Comparison of ENCODE assay signal across 11 cellular contexts in genomic region chr2:1675633-1676032, GRCh38.
DNase-seq lines count a peak whose midpoint lies in the region; ATAC-seq and TF ChIP-seq lines count a peak whose summit lies in the region.
"Had no signal": no experiment of that assay in that cellular context is flagged by ENCODE, and none has a peak within 500 bp of the region (broad histone marks: within the 10 kb centered on the region; RNA-seq: fewer than 3 reads in every experiment).

No MANE protein-coding gene starts in this region.

- no peak overlapping the region for H3K4me3 ChIP-seq in coronary artery

- intact Hi-C loops in cardiac septum (cut with DNase I) = no loop called here
- intact Hi-C loops in Right ventricle myocardium superior (cut with DNase I) = loop anchor here (10.0 kb wide), 1 partner anchor 69 kb away; the partner anchor contains the start of gene PXDN

- TF ChIP-seq CTCF in coronary artery (IDR thresholded peaks at IDR 0.05) = no peak
- TF ChIP-seq CTCF in GM13976 (IDR thresholded peaks at IDR 0.05; ENCODE audit: borderline replicate concordance, control extremely low read depth, extremely low read depth, insufficient read depth, missing control alignments) = no peak

- POLR2A ChIA-PET in HEK293T (lab: Yijun Ruan, JAX) = no interaction called here

- CTCF ChIA-PET in HEK293T (lab: Yijun Ruan, JAX) = no interaction called here

- ATAC-seq in Right ventricle myocardium superior (ENCODE audit: poor library complexity) (no peak), HG03354 (IDR thresholded peaks at IDR 0.05; ENCODE audit: poor library complexity, severe bottlenecking, unreplicated experiment) (no peak), HG03565 (IDR thresholded peaks at IDR 0.05; ENCODE audit: unreplicated experiment) (no peak)

- DNase-seq in cardiac septum (ENCODE audit: low spot score) (peak; percentile 76), Right ventricle myocardium superior (no peak), coronary artery (ENCODE audit: low spot score) (peak; percentile 79), medulla oblongata (ENCODE audit: extremely low spot score) (peak; percentile 66), HEK293T (ENCODE audit: extremely low spot score) (no peak), GM13976 (ENCODE audit: low spot score) (no peak)
- DNase-seq: activated CD4-positive, alpha-beta T cell treated with anti-CD3 and anti-CD28 coated beads for 1 hour; AML-193; NCI-H2029 treated with DMSO at 0.1 percent for 48 hours had no signal

- H3K27ac ChIP-seq in coronary artery = peak overlapping the region in 1 of 2 donors; percentile 69

- in situ Hi-C loops in GM13976 (cut with MboI; ENCODE audit: low sequenced_read_pairs, unreplicated experiment) = no loop called here

TF ChIP-seq in HEK293T, 16 proteins besides CTCF, POLR2A, EP300 and RAD21:
- TF ChIP-seq LEF1 (IDR thresholded peaks at IDR 0.05; ENCODE audit: borderline replicate concordance) (no peak), CTBP1 (IDR thresholded peaks at IDR 0.05; ENCODE audit: borderline replicate concordance) (no peak), TARDBP (IDR thresholded peaks at IDR 0.05) (no peak), ZNF384 (IDR thresholded peaks at IDR 0.05) (no peak), FOXK2 (IDR thresholded peaks at IDR 0.05) (no peak), BHLHE40 (IDR thresholded peaks at IDR 0.05; ENCODE audit: borderline replicate concordance) (no peak), SP1 (IDR thresholded peaks at IDR 0.05) (no peak), FOXM1 (IDR thresholded peaks at IDR 0.05; ENCODE audit: borderline replicate concordance) (no peak), ELF4 (IDR thresholded peaks at IDR 0.05) (no peak), ARNT (IDR thresholded peaks at IDR 0.05) (no peak)

Comparison
In these comparisons a context has a peak if more than half of its experiments do, and no peak if none do; other contexts are left out.
1. DNase-seq: peak in cardiac septum (single experiment), coronary artery (single experiment) and medulla oblongata (single experiment); none in Right ventricle myocardium superior (single experiment), HEK293T (single experiment) and GM13976 (single experiment).